ENCODE assay signal across 3 cellular contexts in genomic region chr13:56903710-56904109, GRCh38.
"Had no signal": no experiment of that assay in that cellular context is flagged by ENCODE, and none has a peak within 500 bp of the region (broad histone marks: within the 10 kb centered on the region; RNA-seq: fewer than 3 reads in every experiment).

No MANE protein-coding gene starts in this region.

- ATAC-seq: GM12878 had no signal

- H3K4me3 ChIP-seq: GM12878 had no signal

- DNase-seq: GDM1, GF-D8 had no signal
